18 cellular contexts compared by ENCODE assay signal in genomic region chr9:114671605-114672004, GRCh38. TPM values are rescaled to one million over a fixed set of nuclear protein-coding genes. Genes with fewer than 3 reads are reported as not detected.
A peak's percentile ranks its signal among the peaks of the same experiment; 100 is the strongest.
DNase-seq lines count a peak whose midpoint lies in the region; ATAC-seq and TF ChIP-seq lines count a peak whose summit lies in the region.
"Had no signal": no experiment of that assay in that cellular context is flagged by ENCODE, and none has a peak within 500 bp of the region (broad histone marks: within the 10 kb centered on the region; RNA-seq: fewer than 3 reads in every experiment).

No MANE protein-coding gene starts in this region.

- no peaks in the 10 kb centered on the region for H3K27me3 ChIP-seq in upper lobe of right lung
- H3K27me3 ChIP-seq in naive thymus-derived CD4-positive, alpha-beta T cell (ENCODE audit: control insufficient read depth in 2 of 2, insufficient read depth in 2 of 2, low read length in 2 of 2) = no peaks in the 10 kb centered on the region

- peaks cover 0 to 14% (median 0%) of the 10 kb centered on the region in 7 donors for H3K4me1 Mint-ChIP-seq in naive thymus-derived CD4-positive, alpha-beta T cell

- DNase-seq in NCI-H748 (lab: John Stamatoyannopoulos, UW; ENCODE audit: unreplicated experiment) = peak; percentile 55
- no peak for DNase-seq in NCI-H748 treated with DMSO at 0.1 percent for 48 hours (lab: John Stamatoyannopoulos, UW)
- peak; percentile 56 for DNase-seq in NCI-H510A treated with DMSO at 0.1 percent for 48 hours (lab: John Stamatoyannopoulos, UW)
- DNase-seq in fibroblast of the aortic adventitia (ENCODE audit: low read depth) = peak; percentile 29
- DNase-seq in upper lobe of right lung = no peak
- DNase-seq in naive thymus-derived CD4-positive, alpha-beta T cell = no peak
- no peak for DNase-seq in activated CD4-positive, alpha-beta T cell treated with anti-CD3 and anti-CD28 coated beads, Interleukin-2, amount 50 U/mL, for 1 hour
- DNase-seq in activated CD4-positive, alpha-beta T cell treated with anti-CD3 and anti-CD28 coated beads for 4 hours = no peak
- DNase-seq: NCI-H146, SHP77 treated with DMSO at 0.1 percent for 48 hours had no signal

- intact Hi-C loops in upper lobe of right lung (cut with DNase I) = no loop called here
- intact Hi-C loops in naive thymus-derived CD4-positive, alpha-beta T cell (cut with micrococcal nuclease) = no loop called here

- POLR2A ChIA-PET in naive thymus-derived CD4-positive, alpha-beta T cell (lab: Charles Lee) = no interaction called here

- no peaks in the 10 kb centered on the region for H3K36me3 ChIP-seq in upper lobe of right lung
- H3K36me3 ChIP-seq in naive thymus-derived CD4-positive, alpha-beta T cell (ENCODE audit: control insufficient read depth in 2 of 3, insufficient read depth in 3 of 3, low read length in 3 of 3) = no peaks in the 10 kb centered on the region
- H3K36me3 ChIP-seq: HAP-1 had no signal

- H3K36me3 Mint-ChIP-seq in naive thymus-derived CD4-positive, alpha-beta T cell = peaks cover 0 to 5% (median 4%) of the 10 kb centered on the region in 5 donors
- H3K36me3 Mint-ChIP-seq: IgD-negative memory B cell had no signal

- no peak overlapping the region for H3K27ac ChIP-seq in upper lobe of right lung
- H3K27ac ChIP-seq in naive thymus-derived CD4-positive, alpha-beta T cell (ENCODE audit: low read depth, low read length) = no peak overlapping the region
- H3K27ac ChIP-seq: C4-2B had no signal

- peaks cover 2 to 12% (median 7%) of the 10 kb centered on the region in 5 donors for H3K27me3 Mint-ChIP-seq in naive thymus-derived CD4-positive, alpha-beta T cell

- TF ChIP-seq CTCF in fibroblast of the aortic adventitia (IDR thresholded peaks at IDR 0.05; ENCODE audit: insufficient read depth, low read length) (no peak), upper lobe of right lung (IDR thresholded peaks at IDR 0.05) (no peak)

- no peak overlapping the region for H3K27ac Mint-ChIP-seq in naive thymus-derived CD4-positive, alpha-beta T cell
- H3K27ac Mint-ChIP-seq: IgD-negative memory B cell had no signal

- CTCF ChIA-PET in naive thymus-derived CD4-positive, alpha-beta T cell (lab: Charles Lee) = interaction anchor here (1.8 to 2.3 kb wide), 2 partner anchors 10 kb away, joined by 7 to 9 read pairs; partner anchors contain the start of gene TEX48

- no peak overlapping the region for H3K4me3 Mint-ChIP-seq in naive thymus-derived CD4-positive, alpha-beta T cell

- no peaks in the 10 kb centered on the region for H3K9me3 ChIP-seq in upper lobe of right lung
- no peaks in the 10 kb centered on the region for H3K9me3 ChIP-seq in naive thymus-derived CD4-positive, alpha-beta T cell (ENCODE audit: control insufficient read depth in 2 of 3, low read length in 3 of 3)
- H3K9me3 ChIP-seq: HAP-1 had no signal

- no peaks in the 10 kb centered on the region for H3K4me1 ChIP-seq in upper lobe of right lung
- no peaks in the 10 kb centered on the region for H3K4me1 ChIP-seq in naive thymus-derived CD4-positive, alpha-beta T cell (ENCODE audit: control insufficient read depth in 2 of 2, insufficient read depth in 2 of 2, low read length in 2 of 2)
- H3K4me1 ChIP-seq: HAP-1 had no signal

- peak; percentile 75 for ATAC-seq in upper lobe of right lung
- no peak for ATAC-seq in naive thymus-derived CD4-positive, alpha-beta T cell
- ATAC-seq: GM12878 had no signal

- H3K9me3 Mint-ChIP-seq in naive thymus-derived CD4-positive, alpha-beta T cell = peaks cover 0 to 9% (median 0%) of the 10 kb centered on the region in 11 donors

- H3K4me3 ChIP-seq in fibroblast of the aortic adventitia (ENCODE audit: low read depth, low read length) (no peak overlapping the region), upper lobe of right lung (no peak overlapping the region)
- no peak overlapping the region for H3K4me3 ChIP-seq in naive thymus-derived CD4-positive, alpha-beta T cell (ENCODE audit: low read length)
- H3K4me3 ChIP-seq: GM12878, HAP-1 had no signal

RNA-seq across cellular contexts. Expression of gene TEX48, which starts 10.4 kb away (rescaled TPM):
- not detected in 2 replicates for total RNA-seq in fibroblast of the aortic adventitia (ENCODE audit: low replicate concordance)
- not detected for total RNA-seq in upper lobe of right lung
- total RNA-seq in naive thymus-derived CD4-positive, alpha-beta T cell = under 1 TPM in 1 of 5 experiments, not detected in 4; 0.85 TPM
- not detected for polyA plus RNA-seq in naive thymus-derived CD4-positive, alpha-beta T cell
- total RNA-seq: A172, G401, GM12878, LHCN-M2 had no signal
- polyA plus RNA-seq: GM12878, IgD-negative memory B cell had no signal

RNA-seq across cellular contexts. Expression of gene TEX53, which starts 14.0 kb away (rescaled TPM):
- total RNA-seq in fibroblast of the aortic adventitia (ENCODE audit: low replicate concordance) (not detected in 2 replicates), upper lobe of right lung (not detected)
- total RNA-seq in naive thymus-derived CD4-positive, alpha-beta T cell = not detected
- not detected for polyA plus RNA-seq in naive thymus-derived CD4-positive, alpha-beta T cell
- total RNA-seq: A172, G401, GM12878, HT1080, LHCN-M2 had no signal
- polyA plus RNA-seq: GM12878, IgD-negative memory B cell had no signal

Comparison
In these comparisons a context has a peak if more than half of its experiments do, and no peak if none do; other contexts are left out.
1. DNase-seq: peak in NCI-H748 (single experiment), NCI-H510A treated with DMSO at 0.1 percent for 48 hours (single experiment) and fibroblast of the aortic adventitia (single experiment); none in NCI-H748 treated with DMSO at 0.1 percent for 48 hours (single experiment), upper lobe of right lung (single experiment), naive thymus-derived CD4-positive, alpha-beta T cell (0 of 9), activated CD4-positive, alpha-beta T cell treated with anti-CD3 and anti-CD28 coated beads, Interleukin-2, amount 50 U/mL, for 1 hour (single experiment) and activated CD4-positive, alpha-beta T cell treated with anti-CD3 and anti-CD28 coated beads for 4 hours (0 of 2).